In genomic region chr3:15646924-15647511, GRCh38 we compare ENCODE assay signal across 8 cellular contexts. TPM values are rescaled to one million over a fixed set of nuclear protein-coding genes. Genes with fewer than 3 reads are reported as not detected.
A peak's percentile ranks its signal among the peaks of the same experiment; 100 is the strongest.
DNase-seq lines count a peak whose midpoint lies in the region; ATAC-seq and TF ChIP-seq lines count a peak whose summit lies in the region.

No MANE protein-coding gene starts in this region.

- H4K20me1 ChIP-seq in mammary epithelial cell (ENCODE audit: insufficient read depth, low read length), result no peaks in the 10 kb centered on the region

- H3K36me3 Mint-ChIP-seq in memory B cell, result peaks cover 9% of the 10 kb centered on the region

- peaks cover 6% of the 10 kb centered on the region for H3K27me3 Mint-ChIP-seq in memory B cell

- peak overlapping the region; percentile 41 for H2AFZ ChIP-seq in mammary epithelial cell (ENCODE audit: low read depth, low read length)

- no peaks in the 10 kb centered on the region for H3K27me3 ChIP-seq in mammary epithelial cell (ENCODE audit: insufficient read depth, low read length)

- ATAC-seq in GM21360 (IDR thresholded peaks at IDR 0.05; ENCODE audit: unreplicated experiment) (peak; percentile 21), memory B cell (ENCODE audit: low read depth) (peak; percentile 6)

- no peaks in the 10 kb centered on the region for H3K9me3 ChIP-seq in mammary epithelial cell (replicated peaks; ENCODE audit: insufficient read depth, low read length)

- H3K9ac ChIP-seq in mammary epithelial cell (ENCODE audit: insufficient read depth, low read length), result peak overlapping the region; percentile 71

- intact Hi-C loops in mammary epithelial cell (cut with micrococcal nuclease), result no loop called here

- H3K4me1 Mint-ChIP-seq in memory B cell, result peaks cover 36% of the 10 kb centered on the region

- H3K9me3 Mint-ChIP-seq in memory B cell, result no peaks in the 10 kb centered on the region

- 6% methylated on average over 9 of the region's 13 CpGs for WGBS in mammary epithelial cell (ENCODE audit: low coverage, missing lambda C conversion rate)

- H3K36me3 ChIP-seq in mammary epithelial cell (ENCODE audit: insufficient read depth, low read length), result no peaks in the 10 kb centered on the region

- CTCF ChIA-PET in mammary epithelial cell (lab: Charles Lee; ENCODE audit: low non-redundant PET), result no interaction called here

- peak overlapping the region in 2 of 3 experiments; percentile 21 to 40 for H3K4me3 ChIP-seq in mammary epithelial cell (replicated peaks in 1 of 3; ENCODE audit: insufficient read depth in 1 of 3, low read depth in 2 of 3, low read length in 3 of 3)

- H3K4me2 ChIP-seq in mammary epithelial cell (ENCODE audit: insufficient read depth, low read depth, low read length), result peak overlapping the region; percentile 96

- dilution Hi-C loops in mammary epithelial cell (cut with HindIII; ENCODE audit: low sequenced_read_pairs), result no loop called here

- no peaks in the 10 kb centered on the region for H3K79me2 ChIP-seq in mammary epithelial cell (ENCODE audit: insufficient read depth, low read length)

- DNase-seq in A172 (ENCODE audit: low spot score) (peak; percentile 99), LHCN-M2 (ENCODE audit: low read depth) (peak; percentile 100), mammary epithelial cell (peak; percentile 88), memory B cell (ENCODE audit: low spot score in 2 of 2) (no peak), SK-N-DZ (ENCODE audit: low spot score) (no peak), CD1c-positive myeloid dendritic cell (ENCODE audit: extremely low spot score) (no peak), NCI-H187 (lab: John Stamatoyannopoulos, UW) (no peak)

- H3K27ac ChIP-seq in mammary epithelial cell (ENCODE audit: insufficient read depth, low read depth, low read length), result peak overlapping the region; percentile 95

- peaks cover 43% of the 10 kb centered on the region for H3K4me1 ChIP-seq in mammary epithelial cell (ENCODE audit: insufficient read depth, low read length)

- H3K27ac Mint-ChIP-seq in memory B cell, result no peak overlapping the region

- in situ Hi-C loops in mammary epithelial cell (cut with MboI; ENCODE audit: low sequenced_read_pairs in 2 of 2), result loop anchor here (25.0 kb wide), 2 partner anchors 415 to 590 kb away; no protein-coding TSS in a partner anchor

- TF ChIP-seq CTCF in mammary epithelial cell (conservative IDR thresholded peaks at IDR 0.05 in 1 of 2, IDR thresholded peaks at IDR 0.05 in 1 of 2; ENCODE audit: extremely low read depth in 1 of 2, insufficient read depth in 1 of 2, low read depth in 1 of 2, low read length in 2 of 2), result no peak

- no TSS peak for BruUV-seq in mammary epithelial cell (replicated peaks; lab: Mats Ljungman, UMichigan)

- peak overlapping the region; percentile 70 for H3K4me3 Mint-ChIP-seq in memory B cell

RNA-seq across cellular contexts. Expression of gene BTD, which starts 45.5 kb away (rescaled TPM):
- total RNA-seq in A172 (2014; rRNA removed; shearing (Covaris generic)), result 14.6 and 26.4 TPM in 2 replicates
- total RNA-seq in LHCN-M2 (2014; rRNA removed) (33.0 and 40.5 TPM in 2 replicates), mammary epithelial cell (10 to 100 TPM in 1 of 2 donors, 1 to 10 TPM in 1; 8.0 to 21.7 TPM)
- 34.6 TPM for polyA plus RNA-seq in LHCN-M2 (2012)
- 17.2 TPM for polyA plus RNA-seq in mammary epithelial cell
- polyA minus RNA-seq in mammary epithelial cell, result 15.1 TPM
- 8.8 and 12.4 TPM in 2 replicates for polyA plus RNA-seq in SK-N-DZ (2014; cell fraction: cytosol; rRNA removed)
- polyA plus RNA-seq in SK-N-DZ (2014; cell fraction: nucleus; rRNA removed), result 7.5 and 16.8 TPM in 2 replicates

RNA-seq across cellular contexts. Expression of gene HACL1, which starts 45.6 kb away (rescaled TPM):
- total RNA-seq in A172 (2014; rRNA removed; shearing (Covaris generic)), result 35.8 and 49.2 TPM in 2 replicates
- total RNA-seq in LHCN-M2 (2014; rRNA removed), result 18.9 and 20.2 TPM in 2 replicates
- polyA plus RNA-seq in LHCN-M2 (2012), result 14.3 TPM
- 10 to 100 TPM; 17.4 to 22.5 TPM for total RNA-seq in mammary epithelial cell
- 23.5 TPM for polyA plus RNA-seq in mammary epithelial cell
- 29.6 TPM for polyA minus RNA-seq in mammary epithelial cell
- 54.7 and 56.8 TPM in 2 replicates for polyA plus RNA-seq in SK-N-DZ (2014; cell fraction: cytosol; rRNA removed)
- 34.1 and 50.7 TPM in 2 replicates for polyA plus RNA-seq in SK-N-DZ (2014; cell fraction: nucleus; rRNA removed)

Comparison
In these comparisons a context has a peak if more than half of its experiments do, and no peak if none do; other contexts are left out.
1. DNase-seq: peak in A172 (single experiment), LHCN-M2 (single experiment) and mammary epithelial cell (single experiment); none in memory B cell (0 of 2), SK-N-DZ (single experiment), CD1c-positive myeloid dendritic cell (single experiment) and NCI-H187 (0 of 2).